In the genomic region with DNA sequence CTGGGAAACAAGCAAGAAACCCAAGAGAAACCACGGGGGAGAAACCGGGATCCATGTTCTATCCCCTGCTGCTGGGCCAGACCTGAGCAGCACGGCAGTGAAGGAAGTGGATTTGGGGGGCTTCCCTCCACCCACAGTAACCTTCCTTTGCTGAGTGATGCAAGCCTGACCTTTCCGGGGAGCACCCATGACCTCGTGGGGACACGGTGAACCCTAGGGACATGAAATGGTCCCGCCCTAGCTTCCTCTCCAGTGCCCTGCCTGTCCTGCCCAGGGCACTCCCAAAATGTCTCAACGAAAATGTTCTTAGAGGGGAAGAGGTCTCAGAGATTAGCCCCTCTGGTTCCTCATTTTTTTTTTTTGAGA, we compare ENCODE assay signal across 22 cellular contexts.
"Had no signal": no experiment of that assay in that cellular context is flagged by ENCODE, and none has a peak within 500 bp of the region (broad histone marks: within the 10 kb centered on the region; RNA-seq: fewer than 3 reads in every experiment).

No MANE protein-coding gene starts in this region.

- H3K9me3 ChIP-seq: breast epithelium, left lung, lower lobe of right lung, mucosa of descending colon, right lobe of liver had no signal

- H3K4me3 ChIP-seq: breast epithelium, coronary artery, dorsolateral prefrontal cortex, left lung, lower lobe of right lung, mucosa of descending colon, right lobe of liver had no signal

- H3K4me3 Mint-ChIP-seq: activated CD4-positive, alpha-beta memory T cell treated with anti-CD3 and anti-CD28 coated beads, Interleukin-2, amount 10 ng/mL, durations not matched to agents 7 days and 5 days; activated CD4-positive, alpha-beta T cell treated with anti-CD3 and anti-CD28 coated beads, Interleukin-2, amount 10 ng/mL, durations not matched to agents 7 days and 5 days; activated T-cell treated with anti-CD3 and anti-CD28 coated beads, Interleukin-2, amount 50 U/mL, for 24 hours; nephron; stimulated activated naive CD8-positive, alpha-beta T cell treated with anti-CD3 and anti-CD28 coated beads, Interleukin-15, amount 100 ng/mL, for 72 hours; T-cell; type B pancreatic cell; WTC11 had no signal

- H3K9me3 Mint-ChIP-seq: activated T-cell treated with anti-CD3 and anti-CD28 coated beads, Interleukin-2, amount 50 U/mL, for 24 hours had no signal

- DNase-seq: activated CD4-positive, alpha-beta memory T cell treated with anti-CD3 and anti-CD28 coated beads, Interleukin-2, amount 10 ng/mL, durations not matched to agents 7 days and 5 days; activated CD4-positive, alpha-beta T cell treated with anti-CD3 and anti-CD28 coated beads for 1 hour; activated CD4-positive, alpha-beta T cell treated with anti-CD3 and anti-CD28 coated beads, Interleukin-2, amount 10 ng/mL, durations not matched to agents 7 days and 5 days; activated CD8-positive, alpha-beta memory T cell treated with anti-CD3 and anti-CD28 coated beads, Interleukin-2, amount 50 U/mL, for 48 hours; activated T-cell treated with anti-CD3 and anti-CD28 coated beads, Interleukin-2, amount 50 U/mL, for 24 hours; effector memory CD4-positive, alpha-beta T cell; kidney glomerular epithelial cell; lower lobe of right lung; mucosa of descending colon; stimulated activated CD4-positive, alpha-beta T cell treated with anti-CD3 and anti-CD28 coated beads, Interleukin-2, amount 100 ng/mL, for 48 hours; stimulated activated naive CD8-positive, alpha-beta T cell treated with anti-CD3 and anti-CD28 coated beads, Interleukin-15, amount 100 ng/mL, for 72 hours; substantia nigra; T-cell had no signal

- H3K4me1 Mint-ChIP-seq: activated CD4-positive, alpha-beta memory T cell treated with anti-CD3 and anti-CD28 coated beads, Interleukin-2, amount 10 ng/mL, durations not matched to agents 7 days and 5 days; activated CD4-positive, alpha-beta T cell treated with anti-CD3 and anti-CD28 coated beads, Interleukin-2, amount 10 ng/mL, durations not matched to agents 7 days and 5 days; stimulated activated naive CD8-positive, alpha-beta T cell treated with anti-CD3 and anti-CD28 coated beads, Interleukin-15, amount 100 ng/mL, for 72 hours; T-cell; WTC11 had no signal

- H3K4me1 ChIP-seq: breast epithelium, left lung, lower lobe of right lung, right lobe of liver had no signal

- H3K27me3 Mint-ChIP-seq: activated CD4-positive, alpha-beta memory T cell treated with anti-CD3 and anti-CD28 coated beads, Interleukin-2, amount 10 ng/mL, durations not matched to agents 7 days and 5 days; activated CD4-positive, alpha-beta T cell treated with anti-CD3 and anti-CD28 coated beads, Interleukin-2, amount 10 ng/mL, durations not matched to agents 7 days and 5 days; type B pancreatic cell had no signal

- H3K36me3 Mint-ChIP-seq: T-cell, type B pancreatic cell had no signal

- H3K27ac Mint-ChIP-seq: activated CD4-positive, alpha-beta memory T cell treated with anti-CD3 and anti-CD28 coated beads, Interleukin-2, amount 10 ng/mL, durations not matched to agents 7 days and 5 days; activated CD4-positive, alpha-beta T cell treated with anti-CD3 and anti-CD28 coated beads, Interleukin-2, amount 10 ng/mL, durations not matched to agents 7 days and 5 days; activated naive CD4-positive, alpha-beta T cell treated with anti-CD3 and anti-CD28 coated beads, Interleukin-2, amount 50 U/mL, for 72 hours; activated T-cell treated with anti-CD3 and anti-CD28 coated beads, Interleukin-2, amount 50 U/mL, for 24 hours; nephron; T-cell; type B pancreatic cell; WTC11 had no signal

- H3K27me3 ChIP-seq: breast epithelium, dorsolateral prefrontal cortex, left lung, right lobe of liver had no signal

- ATAC-seq: activated naive CD4-positive, alpha-beta T cell treated with anti-CD3 and anti-CD28 coated beads, Interleukin-2, amount 50 U/mL, for 72 hours; left lung; lower lobe of right lung; mucosa of descending colon; stimulated activated naive CD8-positive, alpha-beta T cell treated with anti-CD3 and anti-CD28 coated beads, Interleukin-15, amount 100 ng/mL, for 72 hours; T-cell; WTC11 had no signal

- H3K36me3 ChIP-seq: breast epithelium, left lung, lower lobe of right lung, right lobe of liver had no signal
